8 cellular contexts compared by ENCODE assay signal in genomic region chr14:73458219-73458976, GRCh38. TPM values are rescaled to one million over a fixed set of nuclear protein-coding genes. Genes with fewer than 3 reads are reported as not detected.
DNase-seq lines count a peak whose midpoint lies in the region; TF ChIP-seq lines count a peak whose summit lies in the region.

TSS of gene NUMB (minus strand) at chr14:73458546. CDS start at chr14:73355751, 102,795 bp downstream.

- H3K4me3 ChIP-seq in neuron (ENCODE audit: low read length) (peak within 1 kb of the TSS; percentile 99), subcutaneous abdominal adipose tissue (ENCODE audit: low read depth in 1 of 5, low read length in 5 of 5) (peak within 1 kb of the TSS; percentile 84 to 98 (median 94))

- DNase-seq in GM03348 (ENCODE audit: low spot score) (peak; percentile 99), HEK293T (ENCODE audit: extremely low spot score) (peak; percentile 93), MV-4-11 (lab: John Stamatoyannopoulos, UW) (peak; percentile 100), SK-MEL-5 (ENCODE audit: low read depth, low spot score) (peak; percentile 99), foreskin melanocyte (peak; percentile 100)
- DNase-seq in activated naive CD4-positive, alpha-beta T cell treated with Interleukin-2 at 50 U/mL for 16 hours = peak; percentile 96

- H3K36me3 ChIP-seq in neuron (ENCODE audit: insufficient read depth, low read length) (no peaks in the 10 kb centered on the region), subcutaneous abdominal adipose tissue (ENCODE audit: control insufficient read depth in 5 of 5, insufficient read depth in 5 of 5, low read length in 5 of 5) (no peaks in the 10 kb centered on the region)

- H3K4me1 ChIP-seq in neuron (ENCODE audit: insufficient read depth, low read length) (peaks cover 11% of the 10 kb centered on the region), subcutaneous abdominal adipose tissue (ENCODE audit: control insufficient read depth in 5 of 5, insufficient read depth in 5 of 5, low read length in 5 of 5) (peaks cover 10 to 67% (median 58%) of the 10 kb centered on the region in 5 donors)

- no peaks in the 10 kb centered on the region for H3K9me3 ChIP-seq in neuron (ENCODE audit: low read length)
- H3K9me3 ChIP-seq in subcutaneous abdominal adipose tissue (ENCODE audit: control insufficient read depth in 5 of 5, low read length in 5 of 5) = no peaks in the 10 kb centered on the region

- peak within 1 kb of the TSS; percentile 85 to 96 (median 96) for H3K9ac ChIP-seq in subcutaneous abdominal adipose tissue (ENCODE audit: low read length in 5 of 5)

- POLR2A ChIA-PET in HEK293T (lab: Yijun Ruan, JAX) = interaction anchor here (0.7 to 3.0 kb wide), 29 partner anchors 8 to 625 kb away, joined by 3 to 14 read pairs (median 4); partner anchors contain the start of genes ACOT2, RBM25, RIOX1 and ZFYVE1

- H3K27ac ChIP-seq in subcutaneous abdominal adipose tissue (ENCODE audit: low read depth, low read length) = peak within 1 kb of the TSS; percentile 96

- H2AFZ ChIP-seq in neuron (ENCODE audit: low read depth, low read length) = peak within 1 kb of the TSS; percentile 97

- in situ Hi-C loops in SK-MEL-5 (cut with HindIII; ENCODE audit: low pct_unique_long_range_greater_than_20kb, low sequenced_read_pairs) = no loop called here

- no peaks in the 10 kb centered on the region for H3K27me3 ChIP-seq in neuron (ENCODE audit: insufficient read depth, low read length)
- no peaks in the 10 kb centered on the region for H3K27me3 ChIP-seq in subcutaneous abdominal adipose tissue (ENCODE audit: control insufficient read depth in 5 of 5, insufficient read depth in 4 of 5, low read length in 5 of 5)

- CTCF ChIA-PET in HEK293T (lab: Yijun Ruan, JAX) = interaction anchor here (1.3 kb wide), 1 partner anchor 42 kb away, joined by 3 read pairs; no protein-coding TSS in a partner anchor

TF ChIP-seq in HEK293T, 16 proteins besides CTCF, POLR2A, EP300 and RAD21:
- TF ChIP-seq, protein P1, sequence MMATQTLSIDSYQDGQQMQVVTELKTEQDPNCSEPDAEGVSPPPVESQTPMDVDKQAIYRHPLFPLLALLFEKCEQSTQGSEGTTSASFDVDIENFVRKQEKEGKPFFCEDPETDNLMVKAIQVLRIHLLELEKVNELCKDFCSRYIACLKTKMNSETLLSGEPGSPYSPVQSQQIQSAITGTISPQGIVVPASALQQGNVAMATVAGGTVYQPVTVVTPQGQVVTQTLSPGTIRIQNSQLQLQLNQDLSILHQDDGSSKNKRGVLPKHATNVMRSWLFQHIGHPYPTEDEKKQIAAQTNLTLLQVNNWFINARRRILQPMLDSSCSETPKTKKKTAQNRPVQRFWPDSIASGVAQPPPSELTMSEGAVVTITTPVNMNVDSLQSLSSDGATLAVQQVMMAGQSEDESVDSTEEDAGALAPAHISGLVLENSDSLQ (IDR thresholded peaks at IDR 0.05) = peak; percentile 100
- no peak for TF ChIP-seq HDGF (IDR thresholded peaks at IDR 0.05; ENCODE audit: borderline replicate concordance)

RNA-seq across cellular contexts. Expression of gene NUMB, which starts in this region (rescaled TPM):
- 10.8 and 18.4 TPM in 2 replicates for total RNA-seq in SK-MEL-5 (2014; rRNA removed; shearing (Covaris generic))
- polyA plus RNA-seq in SK-MEL-5 (2015; cell fraction: cytosol; rRNA removed) = 42.8 and 58.5 TPM in 2 replicates
- 59.9 and 69.2 TPM in 2 replicates for polyA plus RNA-seq in SK-MEL-5 (2015; cell fraction: nucleus; rRNA removed)

Comparison
In these comparisons a context has a peak if more than half of its experiments do, and no peak if none do; other contexts are left out.
1. Peak in every context shown above with its lines: DNase-seq, H3K4me3 ChIP-seq and H3K27ac ChIP-seq.